1 cellular context compared by ENCODE assay signal in the genomic region with DNA sequence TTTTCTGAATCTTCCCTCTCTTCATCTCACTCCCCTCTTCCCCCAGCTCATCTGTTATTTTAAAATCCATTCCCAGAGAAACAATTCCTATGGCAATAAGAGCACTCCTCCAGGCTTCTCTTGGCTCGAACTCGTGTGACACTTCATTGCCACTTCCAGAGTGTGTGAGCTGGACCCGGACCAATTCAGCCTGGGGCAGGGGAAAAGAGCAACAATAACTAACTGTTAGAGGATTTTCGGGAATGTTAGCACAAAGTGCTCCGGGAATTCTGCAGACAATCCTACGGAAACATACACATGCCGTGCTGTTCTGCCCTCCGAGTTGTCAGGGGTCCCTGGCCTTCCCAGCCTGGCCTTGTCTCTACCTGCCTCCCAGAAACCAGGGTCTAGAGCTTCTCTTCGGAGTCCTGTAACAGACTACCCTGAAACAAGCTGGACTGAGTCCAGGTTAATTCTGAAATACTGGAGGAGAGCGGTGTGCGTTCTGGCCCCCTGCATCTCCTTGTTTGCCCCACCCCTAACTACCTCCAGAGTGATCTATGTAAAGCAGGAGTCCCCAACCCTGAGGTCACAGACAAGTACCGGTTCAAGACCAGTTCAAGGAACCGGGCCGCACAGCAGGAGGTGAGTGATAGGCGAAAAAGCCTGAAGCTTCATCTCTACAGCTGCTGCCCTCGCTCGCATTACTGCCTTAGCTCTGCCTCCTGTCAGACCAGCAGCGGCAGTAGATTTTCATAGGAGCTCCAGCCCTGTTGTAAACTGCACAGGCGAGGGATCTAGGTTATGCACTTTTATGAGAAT.
TF ChIP-seq lines count a peak whose summit lies in the region.

No MANE protein-coding gene starts in this region.

TF ChIP-seq in HEK293, 187 proteins besides CTCF, POLR2A, EP300 and RAD21 (continued from another document and continues in another):
- TF ChIP-seq, protein P1, sequence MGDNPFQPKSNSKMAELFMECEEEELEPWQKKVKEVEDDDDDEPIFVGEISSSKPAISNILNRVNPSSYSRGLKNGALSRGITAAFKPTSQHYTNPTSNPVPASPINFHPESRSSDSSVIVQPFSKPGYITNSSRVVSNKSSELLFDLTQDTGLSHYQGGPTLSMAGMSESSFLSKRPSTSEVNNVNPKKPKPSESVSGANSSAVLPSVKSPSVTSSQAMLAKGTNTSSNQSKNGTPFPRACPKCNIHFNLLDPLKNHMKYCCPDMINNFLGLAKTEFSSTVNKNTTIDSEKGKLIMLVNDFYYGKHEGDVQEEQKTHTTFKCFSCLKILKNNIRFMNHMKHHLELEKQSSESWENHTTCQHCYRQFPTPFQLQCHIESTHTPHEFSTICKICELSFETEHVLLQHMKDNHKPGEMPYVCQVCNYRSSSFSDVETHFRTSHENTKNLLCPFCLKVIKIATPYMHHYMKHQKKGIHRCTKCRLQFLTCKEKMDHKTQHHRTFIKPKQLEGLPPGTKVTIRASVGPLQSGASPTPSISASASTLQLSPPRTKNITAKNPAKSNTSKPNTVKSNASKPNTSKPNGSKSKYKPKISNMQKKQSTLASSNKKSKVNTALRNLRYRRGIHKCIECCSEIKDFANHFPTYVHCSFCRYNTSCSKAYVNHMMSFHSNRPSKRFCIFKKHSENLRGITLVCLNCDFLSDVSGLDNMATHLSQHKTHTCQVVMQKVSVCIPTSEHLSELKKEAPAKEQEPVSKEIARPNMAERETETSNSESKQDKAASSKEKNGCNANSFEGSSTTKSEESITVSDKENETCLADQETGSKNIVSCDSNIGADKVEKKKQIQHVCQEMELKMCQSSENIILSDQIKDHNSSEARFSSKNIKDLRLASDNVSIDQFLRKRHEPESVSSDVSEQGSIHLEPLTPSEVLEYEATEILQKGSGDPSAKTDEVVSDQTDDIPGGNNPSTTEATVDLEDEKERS (tag by site-specific recombination; IDR thresholded peaks at IDR 0.05) = no peak
- TF ChIP-seq ZBTB20 (tag by site-specific recombination; IDR thresholded peaks at IDR 0.05) = 0 out of 2 replicates have a peak, but pooled peaks have one; percentile 25
- no peak for TF ChIP-seq HOXC10 (CRISPR knock-in tag; IDR thresholded peaks at IDR 0.05)
- TF ChIP-seq, protein P2, sequence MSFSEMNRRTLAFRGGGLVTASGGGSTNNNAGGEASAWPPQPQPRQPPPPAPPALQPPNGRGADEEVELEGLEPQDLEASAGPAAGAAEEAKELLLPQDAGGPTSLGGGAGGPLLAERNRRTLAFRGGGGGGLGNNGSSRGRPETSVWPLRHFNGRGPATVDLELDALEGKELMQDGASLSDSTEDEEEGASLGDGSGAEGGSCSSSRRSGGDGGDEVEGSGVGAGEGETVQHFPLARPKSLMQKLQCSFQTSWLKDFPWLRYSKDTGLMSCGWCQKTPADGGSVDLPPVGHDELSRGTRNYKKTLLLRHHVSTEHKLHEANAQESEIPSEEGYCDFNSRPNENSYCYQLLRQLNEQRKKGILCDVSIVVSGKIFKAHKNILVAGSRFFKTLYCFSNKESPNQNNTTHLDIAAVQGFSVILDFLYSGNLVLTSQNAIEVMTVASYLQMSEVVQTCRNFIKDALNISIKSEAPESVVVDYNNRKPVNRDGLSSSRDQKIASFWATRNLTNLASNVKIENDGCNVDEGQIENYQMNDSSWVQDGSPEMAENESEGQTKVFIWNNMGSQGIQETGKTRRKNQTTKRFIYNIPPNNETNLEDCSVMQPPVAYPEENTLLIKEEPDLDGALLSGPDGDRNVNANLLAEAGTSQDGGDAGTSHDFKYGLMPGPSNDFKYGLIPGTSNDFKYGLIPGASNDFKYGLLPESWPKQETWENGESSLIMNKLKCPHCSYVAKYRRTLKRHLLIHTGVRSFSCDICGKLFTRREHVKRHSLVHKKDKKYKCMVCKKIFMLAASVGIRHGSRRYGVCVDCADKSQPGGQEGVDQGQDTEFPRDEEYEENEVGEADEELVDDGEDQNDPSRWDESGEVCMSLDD (tag by site-specific recombination; IDR thresholded peaks at IDR 0.05) = no peak
- no peak for TF ChIP-seq ZNF157 (tag by site-specific recombination; IDR thresholded peaks at IDR 0.05)
- TF ChIP-seq ZNF843 (tag by site-specific recombination; IDR thresholded peaks at IDR 0.05) = no peak
- no peak for TF ChIP-seq ZNF623 (tag by site-specific recombination; IDR thresholded peaks at IDR 0.05)
- TF ChIP-seq ZNF202 (tag by site-specific recombination; IDR thresholded peaks at IDR 0.05; ENCODE audit: borderline replicate concordance) = no peak
- TF ChIP-seq KLF7 (tag by site-specific recombination; IDR thresholded peaks at IDR 0.05; ENCODE audit: borderline replicate concordance) = no peak
- TF ChIP-seq TCF7L2 (IDR thresholded peaks at IDR 0.05; ENCODE audit: borderline replicate concordance, low read depth, low read length) = no peak
- TF ChIP-seq YY1 (tag by site-specific recombination; IDR thresholded peaks at IDR 0.05) = no peak
- no peak for TF ChIP-seq ZNF211 (tag by site-specific recombination; IDR thresholded peaks at IDR 0.05; ENCODE audit: low read depth)
- TF ChIP-seq ZNF239 (tag by site-specific recombination; IDR thresholded peaks at IDR 0.05) = no peak
- no peak for TF ChIP-seq ZNF174 (tag by site-specific recombination; IDR thresholded peaks at IDR 0.05)
- peak; percentile 48; the same call in 1 of the 2 replicates for TF ChIP-seq ZNF600 (tag by site-specific recombination; IDR thresholded peaks at IDR 0.05)
- no peak for TF ChIP-seq HOXA7 (CRISPR knock-in tag; IDR thresholded peaks at IDR 0.05; ENCODE audit: borderline replicate concordance)
- TF ChIP-seq ZNF560 (tag by site-specific recombination; IDR thresholded peaks at IDR 0.05; ENCODE audit: borderline replicate concordance) = no peak
- no peak for TF ChIP-seq ZNF132 (tag by site-specific recombination; IDR thresholded peaks at IDR 0.05; ENCODE audit: borderline replicate concordance)
- no peak for TF ChIP-seq PRDM1 (tag by site-specific recombination; IDR thresholded peaks at IDR 0.05)
- no peak for TF ChIP-seq ZFP69B (tag by site-specific recombination; IDR thresholded peaks at IDR 0.05)
- TF ChIP-seq ZNF404 (tag by site-specific recombination; IDR thresholded peaks at IDR 0.05) = no peak
- TF ChIP-seq ZNF398 (tag by site-specific recombination; IDR thresholded peaks at IDR 0.05) = no peak
- no peak for TF ChIP-seq SCRT2 (tag by site-specific recombination; IDR thresholded peaks at IDR 0.05)
- peak; percentile 38; the same call in 1 of the 2 replicates for TF ChIP-seq ZBTB17 (tag by site-specific recombination; IDR thresholded peaks at IDR 0.05)
- TF ChIP-seq ZNF48 (tag by site-specific recombination; IDR thresholded peaks at IDR 0.05) = no peak
- TF ChIP-seq FEZF1 (tag by site-specific recombination; IDR thresholded peaks at IDR 0.05) = peak; percentile 64
- TF ChIP-seq ZSCAN16 (tag by site-specific recombination; IDR thresholded peaks at IDR 0.05) = no peak
- no peak for TF ChIP-seq ZNF658 (tag by site-specific recombination; IDR thresholded peaks at IDR 0.05)
- TF ChIP-seq, protein P3, sequence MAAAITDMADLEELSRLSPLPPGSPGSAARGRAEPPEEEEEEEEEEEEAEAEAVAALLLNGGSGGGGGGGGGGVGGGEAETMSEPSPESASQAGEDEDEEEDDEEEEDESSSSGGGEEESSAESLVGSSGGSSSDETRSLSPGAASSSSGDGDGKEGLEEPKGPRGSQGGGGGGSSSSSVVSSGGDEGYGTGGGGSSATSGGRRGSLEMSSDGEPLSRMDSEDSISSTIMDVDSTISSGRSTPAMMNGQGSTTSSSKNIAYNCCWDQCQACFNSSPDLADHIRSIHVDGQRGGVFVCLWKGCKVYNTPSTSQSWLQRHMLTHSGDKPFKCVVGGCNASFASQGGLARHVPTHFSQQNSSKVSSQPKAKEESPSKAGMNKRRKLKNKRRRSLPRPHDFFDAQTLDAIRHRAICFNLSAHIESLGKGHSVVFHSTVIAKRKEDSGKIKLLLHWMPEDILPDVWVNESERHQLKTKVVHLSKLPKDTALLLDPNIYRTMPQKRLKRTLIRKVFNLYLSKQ (tag by site-specific recombination; IDR thresholded peaks at IDR 0.05; ENCODE audit: borderline replicate concordance) = no peak
- TF ChIP-seq ZBTB11 (tag by site-specific recombination; conservative IDR thresholded peaks at IDR 0.05; ENCODE audit: low read depth) = no peak
- TF ChIP-seq ZNF311 (tag by site-specific recombination; IDR thresholded peaks at IDR 0.05; ENCODE audit: borderline replicate concordance) = no peak
- no peak for TF ChIP-seq MZF1 (tag by site-specific recombination; IDR thresholded peaks at IDR 0.05; ENCODE audit: borderline replicate concordance)
- no peak for TF ChIP-seq ZNF707 (tag by site-specific recombination; IDR thresholded peaks at IDR 0.05)
- TF ChIP-seq, protein P4, sequence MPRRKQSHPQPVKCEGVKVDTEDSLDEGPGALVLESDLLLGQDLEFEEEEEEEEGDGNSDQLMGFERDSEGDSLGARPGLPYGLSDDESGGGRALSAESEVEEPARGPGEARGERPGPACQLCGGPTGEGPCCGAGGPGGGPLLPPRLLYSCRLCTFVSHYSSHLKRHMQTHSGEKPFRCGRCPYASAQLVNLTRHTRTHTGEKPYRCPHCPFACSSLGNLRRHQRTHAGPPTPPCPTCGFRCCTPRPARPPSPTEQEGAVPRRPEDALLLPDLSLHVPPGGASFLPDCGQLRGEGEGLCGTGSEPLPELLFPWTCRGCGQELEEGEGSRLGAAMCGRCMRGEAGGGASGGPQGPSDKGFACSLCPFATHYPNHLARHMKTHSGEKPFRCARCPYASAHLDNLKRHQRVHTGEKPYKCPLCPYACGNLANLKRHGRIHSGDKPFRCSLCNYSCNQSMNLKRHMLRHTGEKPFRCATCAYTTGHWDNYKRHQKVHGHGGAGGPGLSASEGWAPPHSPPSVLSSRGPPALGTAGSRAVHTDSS (tag by site-specific recombination; IDR thresholded peaks at IDR 0.05) = no peak
- TF ChIP-seq ZNF140 (tag by site-specific recombination; IDR thresholded peaks at IDR 0.05) = no peak
- TF ChIP-seq ZXDB (tag by site-specific recombination; IDR thresholded peaks at IDR 0.05) = no peak
- TF ChIP-seq KLF10 (tag by site-specific recombination; IDR thresholded peaks at IDR 0.05) = no peak
- TF ChIP-seq, protein P5, sequence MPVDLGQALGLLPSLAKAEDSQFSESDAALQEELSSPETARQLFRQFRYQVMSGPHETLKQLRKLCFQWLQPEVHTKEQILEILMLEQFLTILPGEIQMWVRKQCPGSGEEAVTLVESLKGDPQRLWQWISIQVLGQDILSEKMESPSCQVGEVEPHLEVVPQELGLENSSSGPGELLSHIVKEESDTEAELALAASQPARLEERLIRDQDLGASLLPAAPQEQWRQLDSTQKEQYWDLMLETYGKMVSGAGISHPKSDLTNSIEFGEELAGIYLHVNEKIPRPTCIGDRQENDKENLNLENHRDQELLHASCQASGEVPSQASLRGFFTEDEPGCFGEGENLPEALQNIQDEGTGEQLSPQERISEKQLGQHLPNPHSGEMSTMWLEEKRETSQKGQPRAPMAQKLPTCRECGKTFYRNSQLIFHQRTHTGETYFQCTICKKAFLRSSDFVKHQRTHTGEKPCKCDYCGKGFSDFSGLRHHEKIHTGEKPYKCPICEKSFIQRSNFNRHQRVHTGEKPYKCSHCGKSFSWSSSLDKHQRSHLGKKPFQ (tag by site-specific recombination; IDR thresholded peaks at IDR 0.05) = no peak
- TF ChIP-seq, protein P6, sequence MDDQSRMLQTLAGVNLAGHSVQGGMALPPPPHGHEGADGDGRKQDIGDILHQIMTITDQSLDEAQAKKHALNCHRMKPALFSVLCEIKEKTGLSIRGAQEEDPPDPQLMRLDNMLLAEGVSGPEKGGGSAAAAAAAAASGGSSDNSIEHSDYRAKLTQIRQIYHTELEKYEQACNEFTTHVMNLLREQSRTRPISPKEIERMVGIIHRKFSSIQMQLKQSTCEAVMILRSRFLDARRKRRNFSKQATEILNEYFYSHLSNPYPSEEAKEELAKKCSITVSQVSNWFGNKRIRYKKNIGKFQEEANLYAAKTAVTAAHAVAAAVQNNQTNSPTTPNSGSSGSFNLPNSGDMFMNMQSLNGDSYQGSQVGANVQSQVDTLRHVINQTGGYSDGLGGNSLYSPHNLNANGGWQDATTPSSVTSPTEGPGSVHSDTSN (CRISPR knock-in tag; IDR thresholded peaks at IDR 0.05) = no peak
- TF ChIP-seq GLIS1 (tag by site-specific recombination; IDR thresholded peaks at IDR 0.05) = peak; percentile 86
- TF ChIP-seq ZBTB26 (tag by site-specific recombination; optimal IDR thresholded peaks at IDR 0.05) = no peak
